2 cellular contexts compared by ENCODE assay signal in genomic region chr9:130198501-130199179, GRCh38.
TF ChIP-seq lines count a peak whose summit lies in the region.

No MANE protein-coding gene starts in this region.

TF ChIP-seq in GM23338, 12 proteins besides CTCF, POLR2A, EP300 and RAD21 (continued from another document):
- TF ChIP-seq ETS1 (IDR thresholded peaks at IDR 0.05) (no peak), EZH2phosphoT487 (IDR thresholded peaks at IDR 0.05; ENCODE audit: unreplicated experiment) (no peak), ZNF462 (CRISPR knock-in tag; IDR thresholded peaks at IDR 0.05) (no peak), ZNF331 (CRISPR knock-in tag; IDR thresholded peaks at IDR 0.05; ENCODE audit: low read depth) (no peak), REST (IDR thresholded peaks at IDR 0.05; ENCODE audit: unreplicated experiment) (no peak), JUNB (IDR thresholded peaks at IDR 0.05; ENCODE audit: unreplicated experiment) (no peak), ZNF114 (CRISPR knock-in tag; IDR thresholded peaks at IDR 0.05) (no peak)
TF ChIP-seq in GM23338: peak in this region for 0.

TF ChIP-seq in HEK293T, 16 proteins besides CTCF, POLR2A, EP300 and RAD21 (continued from another document):
- no peak for TF ChIP-seq PKNOX1 (IDR thresholded peaks at IDR 0.05)
